In genomic region chr4:98626350-98626749, GRCh38 we compare ENCODE assay signal across 10 cellular contexts. TPM values are rescaled to one million over a fixed set of nuclear protein-coding genes. Genes with fewer than 3 reads are reported as not detected.
DNase-seq lines count a peak whose midpoint lies in the region; ATAC-seq and TF ChIP-seq lines count a peak whose summit lies in the region.
"Had no signal": no experiment of that assay in that cellular context is flagged by ENCODE, and none has a peak within 500 bp of the region (broad histone marks: within the 10 kb centered on the region; RNA-seq: fewer than 3 reads in every experiment).

No MANE protein-coding gene starts in this region.

- H3K27ac Mint-ChIP-seq in activated CD4-positive, alpha-beta T cell treated with anti-CD3 and anti-CD28 coated beads, Interleukin-2, amount 10 ng/mL, durations not matched to agents 24 days and 14 days = peak overlapping the region; percentile 73
- H3K27ac Mint-ChIP-seq in WTC11 = peak overlapping the region; percentile 77

- CTCF ChIA-PET in WTC11 (lab: Charles Lee) = interaction anchor here (0.6 to 1.2 kb wide), 4 partner anchors 9 to 61 kb away, joined by 3 read pairs; no protein-coding TSS in a partner anchor

- TF ChIP-seq EP300 in gastroesophageal sphincter (IDR thresholded peaks at IDR 0.05) = no peak

- no peaks in the 10 kb centered on the region for H3K36me3 ChIP-seq in gastroesophageal sphincter
- no peaks in the 10 kb centered on the region for H3K36me3 ChIP-seq in effector memory CD4-positive, alpha-beta T cell (ENCODE audit: control insufficient read depth, insufficient read depth, low read length)
- H3K36me3 ChIP-seq: BLaER1 had no signal

- H3K27ac ChIP-seq in gastroesophageal sphincter (peak overlapping the region; percentile 50 to 64 (median 55)), temporal lobe (ENCODE audit: low read depth, low read length) (peak overlapping the region; percentile 87)
- no peak overlapping the region for H3K27ac ChIP-seq in effector memory CD4-positive, alpha-beta T cell (ENCODE audit: insufficient read depth, low read length, poor library complexity, severe bottlenecking)
- H3K27ac ChIP-seq: BLaER1, VCaP had no signal

- TF ChIP-seq CTCF in WTC11 (IDR thresholded peaks at IDR 0.05) (no peak), gastroesophageal sphincter (IDR thresholded peaks at IDR 0.05) (no peak)

- no peak for TF ChIP-seq POLR2A in gastroesophageal sphincter (IDR thresholded peaks at IDR 0.05)

- no peaks in the 10 kb centered on the region for H3K27me3 ChIP-seq in gastroesophageal sphincter
- no peaks in the 10 kb centered on the region for H3K27me3 ChIP-seq in effector memory CD4-positive, alpha-beta T cell (replicated peaks; ENCODE audit: control insufficient read depth, insufficient read depth, low read length, poor library complexity, severe bottlenecking)
- H3K27me3 ChIP-seq: BLaER1 had no signal

- H3K9me3 Mint-ChIP-seq in activated CD4-positive, alpha-beta T cell treated with anti-CD3 and anti-CD28 coated beads, Interleukin-2, amount 10 ng/mL, durations not matched to agents 24 days and 14 days = no peaks in the 10 kb centered on the region
- H3K9me3 Mint-ChIP-seq in WTC11 = no peaks in the 10 kb centered on the region

- DNase-seq in activated CD4-positive, alpha-beta T cell treated with anti-CD3 and anti-CD28 coated beads, Interleukin-2, amount 10 ng/mL, durations not matched to agents 24 days and 14 days = no peak
- no peak for DNase-seq in activated CD4-positive, alpha-beta T cell treated with anti-CD3 and anti-CD28 coated beads, Interleukin-2, amount 50 U/mL, for 1 hour
- peak; percentile 35 for DNase-seq in WTC11 (ENCODE audit: low spot score)
- DNase-seq in activated effector memory CD4-positive, alpha-beta T cell treated with anti-CD3 and anti-CD28 coated beads, Interleukin-2, amount 50 U/mL, for 16 hours = no peak
- DNase-seq in effector memory CD4-positive, alpha-beta T cell = no peak
- DNase-seq in NCI-H526 treated with DMSO at 0.1 percent for 48 hours (lab: John Stamatoyannopoulos, UW) = no peak

- no peaks in the 10 kb centered on the region for H3K9me3 ChIP-seq in gastroesophageal sphincter
- no peaks in the 10 kb centered on the region for H3K9me3 ChIP-seq in effector memory CD4-positive, alpha-beta T cell (ENCODE audit: control insufficient read depth, low read length)
- H3K9me3 ChIP-seq: BLaER1 had no signal

- no peaks in the 10 kb centered on the region for H3K27me3 Mint-ChIP-seq in activated CD4-positive, alpha-beta T cell treated with anti-CD3 and anti-CD28 coated beads, Interleukin-2, amount 10 ng/mL, durations not matched to agents 24 days and 14 days
- H3K27me3 Mint-ChIP-seq in WTC11 (ENCODE audit: low read depth) = no peaks in the 10 kb centered on the region

- peak overlapping the region; percentile 7 for H3K4me3 Mint-ChIP-seq in activated CD4-positive, alpha-beta T cell treated with anti-CD3 and anti-CD28 coated beads, Interleukin-2, amount 10 ng/mL, durations not matched to agents 24 days and 14 days
- no peak overlapping the region for H3K4me3 Mint-ChIP-seq in WTC11

- intact Hi-C loops in activated CD4-positive, alpha-beta T cell treated with anti-CD3 and anti-CD28 coated beads, Interleukin-2, amount 10 ng/mL, durations not matched to agents 24 days and 14 days (cut with micrococcal nuclease) = no loop called here

- 28 to 40% methylated on average over 1 to 4 of the region's 4 CpGs for WGBS in gastroesophageal sphincter (ENCODE audit: low coverage in 1 of 2), 2 donors

- H3K4me1 Mint-ChIP-seq in activated CD4-positive, alpha-beta T cell treated with anti-CD3 and anti-CD28 coated beads, Interleukin-2, amount 10 ng/mL, durations not matched to agents 24 days and 14 days = peaks cover 35% of the 10 kb centered on the region
- peaks cover 63% of the 10 kb centered on the region for H3K4me1 Mint-ChIP-seq in WTC11

- H3K4me1 ChIP-seq in gastroesophageal sphincter = peaks cover 4 to 34% (median 10%) of the 10 kb centered on the region in 3 donors
- peaks cover 3% of the 10 kb centered on the region for H3K4me1 ChIP-seq in effector memory CD4-positive, alpha-beta T cell (ENCODE audit: control insufficient read depth, insufficient read depth, low read length, poor library complexity, severe bottlenecking)
- H3K4me1 ChIP-seq: BLaER1 had no signal

- POLR2A ChIA-PET in WTC11 (lab: Charles Lee) = interaction anchor here (0.6 kb wide), 1 partner anchor 98 kb away, joined by 9 read pairs; no protein-coding TSS in a partner anchor

- ATAC-seq in WTC11 (peak; percentile 93), gastroesophageal sphincter (peak; percentile 68)

- H3K4me3 ChIP-seq in gastroesophageal sphincter = no peak overlapping the region
- H3K4me3 ChIP-seq in effector memory CD4-positive, alpha-beta T cell (ENCODE audit: insufficient read depth, low read depth, low read length, poor library complexity, severe bottlenecking) = no peak overlapping the region
- H3K4me3 ChIP-seq: BLaER1 had no signal

- H3K36me3 Mint-ChIP-seq in activated CD4-positive, alpha-beta T cell treated with anti-CD3 and anti-CD28 coated beads, Interleukin-2, amount 10 ng/mL, durations not matched to agents 24 days and 14 days (ENCODE audit: low read depth) = peaks cover 10% of the 10 kb centered on the region
- no peaks in the 10 kb centered on the region for H3K36me3 Mint-ChIP-seq in WTC11

TF ChIP-seq in WTC11, 78 proteins besides CTCF, POLR2A, EP300 and RAD21:
- 0 out of 2 replicates have a peak, but pooled peaks have one; percentile 27 for TF ChIP-seq ZBTB21 (CRISPR knock-in tag; IDR thresholded peaks at IDR 0.05; ENCODE audit: borderline replicate concordance)
- no peak for TF ChIP-seq TEAD4 (CRISPR knock-in tag; IDR thresholded peaks at IDR 0.05)

RNA-seq across cellular contexts. Expression of gene TSPAN5, which starts 32.1 kb away (rescaled TPM):
- total RNA-seq in activated CD4-positive, alpha-beta T cell treated with anti-CD3 and anti-CD28 coated beads, Interleukin-2, amount 10 ng/mL, durations not matched to agents 24 days and 14 days = 30.4 and 30.7 TPM in 2 replicates
- total RNA-seq in WTC11 (2021) (19.1 to 22.7 TPM (median 20.8 TPM) in 3 replicates), gastroesophageal sphincter (10 to 100 TPM in 3 of 4 donors, 1 to 10 TPM in 1; 9.8 to 14.0 (median 12.2) TPM), temporal lobe (112 TPM)
